Comparison of ENCODE assay signal across 22 cellular contexts in the genomic region with DNA sequence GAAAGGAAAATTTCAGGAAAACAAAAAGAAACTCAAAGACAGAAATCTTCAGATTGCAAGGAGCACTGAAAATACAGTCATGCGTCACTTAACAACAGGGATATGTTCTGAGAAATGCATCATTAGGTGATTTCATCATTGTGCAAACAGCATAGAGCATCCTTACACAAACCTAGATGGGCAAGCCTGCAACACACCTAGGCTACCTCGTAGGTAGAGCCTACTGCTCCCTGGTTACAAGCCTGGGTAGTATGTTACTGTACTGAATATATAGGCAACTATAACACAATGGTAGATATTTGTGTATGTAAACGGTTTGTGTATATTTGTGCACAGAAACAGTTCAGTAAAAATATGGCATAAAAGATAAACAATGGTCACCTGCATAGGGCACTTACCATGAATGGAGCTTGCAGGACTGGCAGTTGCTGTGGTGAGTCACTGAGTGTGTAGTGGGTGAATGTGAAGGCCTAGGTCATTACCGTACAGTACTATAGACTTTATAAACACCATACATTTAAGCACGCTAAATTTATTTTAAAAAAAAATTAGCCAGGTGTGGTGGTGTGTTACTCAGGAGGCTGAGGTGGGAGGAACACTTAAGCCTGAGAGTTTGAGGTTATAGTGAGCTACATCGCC.
"Had no signal": no experiment of that assay in that cellular context is flagged by ENCODE, and none has a peak within 500 bp of the region (broad histone marks: within the 10 kb centered on the region; RNA-seq: fewer than 3 reads in every experiment).

No MANE protein-coding gene starts in this region.

- H3K9me3 Mint-ChIP-seq: activated CD4-positive, alpha-beta T cell treated with anti-CD3 and anti-CD28 coated beads, Interleukin-2, amount 10 ng/mL, durations not matched to agents 7 days and 5 days; activated naive CD4-positive, alpha-beta T cell treated with anti-CD3 and anti-CD28 coated beads, Interleukin-2, amount 50 U/mL, for 24 hours; naive thymus-derived CD4-positive, alpha-beta T cell; neural crest cell; type B pancreatic cell had no signal

- H3K4me3 Mint-ChIP-seq: activated CD4-positive, alpha-beta T cell treated with anti-CD3 and anti-CD28 coated beads, Interleukin-2, amount 10 ng/mL, durations not matched to agents 7 days and 5 days; activated CD8-positive, alpha-beta T cell treated with anti-CD3 and anti-CD28 coated beads, Interleukin-2, amount 10 ng/mL, durations not matched to agents 7 days and 5 days; activated naive CD4-positive, alpha-beta T cell treated with anti-CD3 and anti-CD28 coated beads, Interleukin-2, amount 50 U/mL, for 24 hours; naive thymus-derived CD4-positive, alpha-beta T cell; neural crest cell; type B pancreatic cell had no signal

- H3K27me3 Mint-ChIP-seq: activated CD4-positive, alpha-beta T cell treated with anti-CD3 and anti-CD28 coated beads, Interleukin-2, amount 10 ng/mL, durations not matched to agents 7 days and 5 days; activated naive CD4-positive, alpha-beta T cell treated with anti-CD3 and anti-CD28 coated beads, Interleukin-2, amount 50 U/mL, for 24 hours; naive thymus-derived CD4-positive, alpha-beta T cell; type B pancreatic cell had no signal

- DNase-seq: activated CD4-positive, alpha-beta T cell treated with anti-CD3 and anti-CD28 coated beads, Interleukin-2, amount 10 ng/mL, durations not matched to agents 7 days and 5 days; activated CD4-positive, CD25-positive, alpha-beta regulatory T cell treated with anti-CD3 and anti-CD28 coated beads, Interleukin-2, amount 50 U/mL, for 72 hours; activated CD8-positive, alpha-beta T cell treated with anti-CD3 and anti-CD28 coated beads, Interleukin-2, amount 10 ng/mL, durations not matched to agents 7 days and 5 days; activated gamma-delta T cell treated with Interleukin-2 at 50 U/mL for 16 hours; activated T-cell treated with anti-CD3 and anti-CD28 coated beads, Interleukin-2, amount 50 U/mL, for 1 hour; anterior cingulate cortex; body of pancreas; erythroblast; foreskin fibroblast; heart right ventricle; lower lobe of right lung; naive thymus-derived CD4-positive, alpha-beta T cell; posterior cingulate gyrus; stimulated activated CD4-positive, alpha-beta T cell treated with anti-CD3 and anti-CD28 coated beads, Interleukin-4, amount 100 ng/mL, for 1 hour; stimulated activated naive CD4-positive, alpha-beta T cell treated with Interleukin-2 at 50 U/mL for 16 hours; WERI-Rb-1 had no signal

- H3K4me1 Mint-ChIP-seq: activated CD4-positive, alpha-beta T cell treated with anti-CD3 and anti-CD28 coated beads, Interleukin-2, amount 10 ng/mL, durations not matched to agents 7 days and 5 days; activated naive CD4-positive, alpha-beta T cell treated with anti-CD3 and anti-CD28 coated beads, Interleukin-2, amount 50 U/mL, for 24 hours; neural crest cell had no signal

- H3K27ac ChIP-seq: body of pancreas, heart right ventricle, lower lobe of right lung, thoracic aorta, vagina, WERI-Rb-1 had no signal

- H3K36me3 Mint-ChIP-seq: activated naive CD4-positive, alpha-beta T cell treated with anti-CD3 and anti-CD28 coated beads, Interleukin-2, amount 50 U/mL, for 24 hours had no signal

- H3K36me3 ChIP-seq: thoracic aorta, WERI-Rb-1 had no signal

- H3K9me3 ChIP-seq: body of pancreas, heart right ventricle, lower lobe of right lung, thoracic aorta, vagina had no signal

- H3K4me1 ChIP-seq: body of pancreas, lower lobe of right lung, vagina had no signal

- H3K4me3 ChIP-seq: body of pancreas, heart right ventricle, lower lobe of right lung, thoracic aorta, vagina had no signal

- H3K27ac Mint-ChIP-seq: activated CD4-positive, alpha-beta T cell treated with anti-CD3 and anti-CD28 coated beads, Interleukin-2, amount 10 ng/mL, durations not matched to agents 7 days and 5 days; activated CD8-positive, alpha-beta T cell treated with anti-CD3 and anti-CD28 coated beads, Interleukin-2, amount 10 ng/mL, durations not matched to agents 7 days and 5 days; activated naive CD4-positive, alpha-beta T cell treated with anti-CD3 and anti-CD28 coated beads, Interleukin-2, amount 50 U/mL, for 24 hours; naive thymus-derived CD4-positive, alpha-beta T cell had no signal

- H3K27me3 ChIP-seq: body of pancreas, heart right ventricle, vagina had no signal

- ATAC-seq: activated CD8-positive, alpha-beta T cell treated with anti-CD3 and anti-CD28 coated beads, Interleukin-2, amount 10 ng/mL, durations not matched to agents 7 days and 5 days; body of pancreas; heart right ventricle; left lobe of liver; lower lobe of right lung; naive thymus-derived CD4-positive, alpha-beta T cell had no signal
